1 cellular context compared by ENCODE assay signal in the genomic region with DNA sequence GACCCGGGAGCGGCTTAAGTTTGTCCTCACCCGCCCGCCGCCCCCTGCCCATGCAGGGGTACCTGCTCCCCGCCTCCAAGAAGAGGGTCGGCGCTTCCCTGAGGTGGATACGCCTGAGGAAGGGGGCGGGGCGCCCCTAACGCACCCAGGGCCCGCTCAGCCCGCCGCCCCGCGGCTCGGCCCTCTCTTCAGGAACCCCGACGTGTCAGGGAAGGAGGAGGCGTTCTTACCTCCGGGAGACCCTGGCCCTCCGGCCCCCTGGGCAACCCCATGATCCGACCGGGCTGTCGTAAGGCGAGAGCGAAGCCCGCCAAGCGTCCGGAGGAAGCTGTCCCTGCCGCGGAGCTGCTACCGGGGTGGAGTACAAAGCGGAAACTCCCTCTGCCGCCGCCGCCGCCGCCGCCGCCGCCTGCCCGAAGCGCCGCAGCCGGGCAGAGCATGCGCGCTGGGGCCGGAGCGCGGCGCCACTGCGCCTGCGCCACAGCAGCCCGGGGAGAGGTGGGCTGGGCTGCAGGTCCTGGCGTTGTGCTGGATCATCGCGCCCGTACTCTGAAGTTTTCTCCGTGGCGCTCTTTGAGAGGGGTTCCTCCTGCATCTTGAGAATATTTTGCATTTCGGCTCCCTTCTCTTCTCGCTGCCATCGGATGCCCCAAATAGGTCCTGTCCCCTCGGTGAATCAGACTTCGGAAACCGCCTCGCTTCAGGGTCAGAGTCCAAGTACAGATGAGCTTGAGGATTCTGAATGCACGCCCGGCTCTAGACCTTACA.
A peak's percentile ranks its signal among the peaks of the same experiment; 100 is the strongest.
TF ChIP-seq lines count a peak whose summit lies in the region.

A gene with protein sequence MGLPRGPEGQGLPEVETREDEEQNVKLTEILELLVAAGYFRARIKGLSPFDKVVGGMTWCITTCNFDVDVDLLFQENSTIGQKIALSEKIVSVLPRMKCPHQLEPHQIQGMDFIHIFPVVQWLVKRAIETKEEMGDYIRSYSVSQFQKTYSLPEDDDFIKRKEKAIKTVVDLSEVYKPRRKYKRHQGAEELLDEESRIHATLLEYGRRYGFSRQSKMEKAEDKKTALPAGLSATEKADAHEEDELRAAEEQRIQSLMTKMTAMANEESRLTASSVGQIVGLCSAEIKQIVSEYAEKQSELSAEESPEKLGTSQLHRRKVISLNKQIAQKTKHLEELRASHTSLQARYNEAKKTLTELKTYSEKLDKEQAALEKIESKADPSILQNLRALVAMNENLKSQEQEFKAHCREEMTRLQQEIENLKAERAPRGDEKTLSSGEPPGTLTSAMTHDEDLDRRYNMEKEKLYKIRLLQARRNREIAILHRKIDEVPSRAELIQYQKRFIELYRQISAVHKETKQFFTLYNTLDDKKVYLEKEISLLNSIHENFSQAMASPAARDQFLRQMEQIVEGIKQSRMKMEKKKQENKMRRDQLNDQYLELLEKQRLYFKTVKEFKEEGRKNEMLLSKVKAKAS (minus strand): TSS at position 347 of the 768 bp plus-strand sequence. CDS start 75 bp downstream, at position 272.

TF ChIP-seq in HEK293, 187 proteins besides CTCF, POLR2A, EP300 and RAD21 (continued from another document and continues in another):
- TF ChIP-seq, protein P1, sequence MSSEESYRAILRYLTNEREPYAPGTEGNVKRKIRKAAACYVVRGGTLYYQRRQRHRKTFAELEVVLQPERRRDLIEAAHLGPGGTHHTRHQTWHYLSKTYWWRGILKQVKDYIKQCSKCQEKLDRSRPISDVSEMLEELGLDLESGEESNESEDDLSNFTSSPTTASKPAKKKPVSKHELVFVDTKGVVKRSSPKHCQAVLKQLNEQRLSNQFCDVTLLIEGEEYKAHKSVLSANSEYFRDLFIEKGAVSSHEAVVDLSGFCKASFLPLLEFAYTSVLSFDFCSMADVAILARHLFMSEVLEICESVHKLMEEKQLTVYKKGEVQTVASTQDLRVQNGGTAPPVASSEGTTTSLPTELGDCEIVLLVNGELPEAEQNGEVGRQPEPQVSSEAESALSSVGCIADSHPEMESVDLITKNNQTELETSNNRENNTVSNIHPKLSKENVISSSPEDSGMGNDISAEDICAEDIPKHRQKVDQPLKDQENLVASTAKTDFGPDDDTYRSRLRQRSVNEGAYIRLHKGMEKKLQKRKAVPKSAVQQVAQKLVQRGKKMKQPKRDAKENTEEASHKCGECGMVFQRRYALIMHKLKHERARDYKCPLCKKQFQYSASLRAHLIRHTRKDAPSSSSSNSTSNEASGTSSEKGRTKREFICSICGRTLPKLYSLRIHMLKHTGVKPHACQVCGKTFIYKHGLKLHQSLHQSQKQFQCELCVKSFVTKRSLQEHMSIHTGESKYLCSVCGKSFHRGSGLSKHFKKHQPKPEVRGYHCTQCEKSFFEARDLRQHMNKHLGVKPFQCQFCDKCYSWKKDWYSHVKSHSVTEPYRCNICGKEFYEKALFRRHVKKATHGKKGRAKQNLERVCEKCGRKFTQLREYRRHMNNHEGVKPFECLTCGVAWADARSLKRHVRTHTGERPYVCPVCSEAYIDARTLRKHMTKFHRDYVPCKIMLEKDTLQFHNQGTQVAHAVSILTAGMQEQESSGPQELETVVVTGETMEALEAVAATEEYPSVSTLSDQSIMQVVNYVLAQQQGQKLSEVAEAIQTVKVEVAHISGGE (tag by site-specific recombination; conservative IDR thresholded peaks at IDR 0.05; ENCODE audit: low read depth) = peak; percentile 49; the same call in 1 of the 2 replicates
- TF ChIP-seq ZFP3 (tag by site-specific recombination; IDR thresholded peaks at IDR 0.05; ENCODE audit: low read depth) (no peak), ZNF664 (tag by site-specific recombination; IDR thresholded peaks at IDR 0.05) (no peak), GLI4 (tag by site-specific recombination; IDR thresholded peaks at IDR 0.05) (no peak), BCL11B (tag by site-specific recombination; IDR thresholded peaks at IDR 0.05; ENCODE audit: low read depth) (no peak), ZNF211 (tag by site-specific recombination; IDR thresholded peaks at IDR 0.05; ENCODE audit: low read depth) (no peak), KLF7 (tag by site-specific recombination; IDR thresholded peaks at IDR 0.05; ENCODE audit: borderline replicate concordance) (no peak), ZNF670 (tag by site-specific recombination; IDR thresholded peaks at IDR 0.05; ENCODE audit: low read depth) (no peak), ZNF777 (tag by site-specific recombination; IDR thresholded peaks at IDR 0.05; ENCODE audit: borderline replicate concordance) (0 out of 2 replicates have a peak, but pooled peaks have one; percentile 32), KLF8 (tag by site-specific recombination; IDR thresholded peaks at IDR 0.05) (no peak), ZNF10 (tag by site-specific recombination; IDR thresholded peaks at IDR 0.05) (no peak), ZNF24 (tag by site-specific recombination; IDR thresholded peaks at IDR 0.05) (no peak), ZNF621 (tag by site-specific recombination; IDR thresholded peaks at IDR 0.05) (no peak), ZIC2 (tag by site-specific recombination; IDR thresholded peaks at IDR 0.05) (no peak), ZNF791 (tag by site-specific recombination; IDR thresholded peaks at IDR 0.05) (no peak), KLF9 (tag by site-specific recombination; IDR thresholded peaks at IDR 0.05; ENCODE audit: low read depth) (peak; percentile 79), ZFP37 (tag by site-specific recombination; IDR thresholded peaks at IDR 0.05) (0 out of 2 replicates have a peak, but pooled peaks have one; percentile 31), ZNF830 (tag by site-specific recombination; IDR thresholded peaks at IDR 0.05; ENCODE audit: low read depth) (no peak), TCF7L2 (IDR thresholded peaks at IDR 0.05; ENCODE audit: borderline replicate concordance, low read depth, low read length) (no peak), ZFP41 (tag by site-specific recombination; IDR thresholded peaks at IDR 0.05; ENCODE audit: borderline replicate concordance) (no peak), GLI2 (tag by site-specific recombination; IDR thresholded peaks at IDR 0.05; ENCODE audit: borderline replicate concordance, low read depth) (no peak), ZNF248 (tag by site-specific recombination; IDR thresholded peaks at IDR 0.05) (no peak), SETDB1 (IDR thresholded peaks at IDR 0.05; ENCODE audit: insufficient read length, low read length) (no peak), HOXC10 (CRISPR knock-in tag; IDR thresholded peaks at IDR 0.05) (no peak), ZNF2 (tag by site-specific recombination; IDR thresholded peaks at IDR 0.05) (no peak), ZNF521 (tag by site-specific recombination; IDR thresholded peaks at IDR 0.05) (no peak), ZNF510 (tag by site-specific recombination; IDR thresholded peaks at IDR 0.05; ENCODE audit: insufficient replicate concordance) (no peak), ZBTB7A (tag by site-specific recombination; IDR thresholded peaks at IDR 0.05; ENCODE audit: low read depth) (no peak), ZNF701 (tag by site-specific recombination; IDR thresholded peaks at IDR 0.05) (no peak)
- TF ChIP-seq, protein P2, sequence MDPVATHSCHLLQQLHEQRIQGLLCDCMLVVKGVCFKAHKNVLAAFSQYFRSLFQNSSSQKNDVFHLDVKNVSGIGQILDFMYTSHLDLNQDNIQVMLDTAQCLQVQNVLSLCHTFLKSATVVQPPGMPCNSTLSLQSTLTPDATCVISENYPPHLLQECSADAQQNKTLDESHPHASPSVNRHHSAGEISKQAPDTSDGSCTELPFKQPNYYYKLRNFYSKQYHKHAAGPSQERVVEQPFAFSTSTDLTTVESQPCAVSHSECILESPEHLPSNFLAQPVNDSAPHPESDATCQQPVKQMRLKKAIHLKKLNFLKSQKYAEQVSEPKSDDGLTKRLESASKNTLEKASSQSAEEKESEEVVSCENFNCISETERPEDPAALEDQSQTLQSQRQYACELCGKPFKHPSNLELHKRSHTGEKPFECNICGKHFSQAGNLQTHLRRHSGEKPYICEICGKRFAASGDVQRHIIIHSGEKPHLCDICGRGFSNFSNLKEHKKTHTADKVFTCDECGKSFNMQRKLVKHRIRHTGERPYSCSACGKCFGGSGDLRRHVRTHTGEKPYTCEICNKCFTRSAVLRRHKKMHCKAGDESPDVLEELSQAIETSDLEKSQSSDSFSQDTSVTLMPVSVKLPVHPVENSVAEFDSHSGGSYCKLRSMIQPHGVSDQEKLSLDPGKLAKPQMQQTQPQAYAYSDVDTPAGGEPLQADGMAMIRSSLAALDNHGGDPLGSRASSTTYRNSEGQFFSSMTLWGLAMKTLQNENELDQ (tag by site-specific recombination; IDR thresholded peaks at IDR 0.05; ENCODE audit: low read depth) = no peak
- TF ChIP-seq, protein P3, sequence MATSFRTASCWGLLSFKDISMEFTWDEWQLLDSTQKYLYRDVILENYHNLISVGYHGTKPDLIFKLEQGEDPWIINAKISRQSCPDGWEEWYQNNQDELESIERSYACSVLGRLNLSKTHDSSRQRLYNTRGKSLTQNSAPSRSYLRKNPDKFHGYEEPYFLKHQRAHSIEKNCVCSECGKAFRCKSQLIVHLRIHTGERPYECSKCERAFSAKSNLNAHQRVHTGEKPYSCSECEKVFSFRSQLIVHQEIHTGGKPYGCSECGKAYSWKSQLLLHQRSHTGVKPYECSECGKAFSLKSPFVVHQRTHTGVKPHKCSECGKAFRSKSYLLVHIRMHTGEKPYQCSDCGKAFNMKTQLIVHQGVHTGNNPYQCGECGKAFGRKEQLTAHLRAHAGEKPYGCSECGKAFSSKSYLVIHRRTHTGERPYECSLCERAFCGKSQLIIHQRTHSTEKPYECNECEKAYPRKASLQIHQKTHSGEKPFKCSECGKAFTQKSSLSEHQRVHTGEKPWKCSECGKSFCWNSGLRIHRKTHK (tag by site-specific recombination; IDR thresholded peaks at IDR 0.05) = no peak
- TF ChIP-seq, protein P4, sequence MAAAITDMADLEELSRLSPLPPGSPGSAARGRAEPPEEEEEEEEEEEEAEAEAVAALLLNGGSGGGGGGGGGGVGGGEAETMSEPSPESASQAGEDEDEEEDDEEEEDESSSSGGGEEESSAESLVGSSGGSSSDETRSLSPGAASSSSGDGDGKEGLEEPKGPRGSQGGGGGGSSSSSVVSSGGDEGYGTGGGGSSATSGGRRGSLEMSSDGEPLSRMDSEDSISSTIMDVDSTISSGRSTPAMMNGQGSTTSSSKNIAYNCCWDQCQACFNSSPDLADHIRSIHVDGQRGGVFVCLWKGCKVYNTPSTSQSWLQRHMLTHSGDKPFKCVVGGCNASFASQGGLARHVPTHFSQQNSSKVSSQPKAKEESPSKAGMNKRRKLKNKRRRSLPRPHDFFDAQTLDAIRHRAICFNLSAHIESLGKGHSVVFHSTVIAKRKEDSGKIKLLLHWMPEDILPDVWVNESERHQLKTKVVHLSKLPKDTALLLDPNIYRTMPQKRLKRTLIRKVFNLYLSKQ (tag by site-specific recombination; IDR thresholded peaks at IDR 0.05; ENCODE audit: borderline replicate concordance) = no peak
- TF ChIP-seq, protein P5, sequence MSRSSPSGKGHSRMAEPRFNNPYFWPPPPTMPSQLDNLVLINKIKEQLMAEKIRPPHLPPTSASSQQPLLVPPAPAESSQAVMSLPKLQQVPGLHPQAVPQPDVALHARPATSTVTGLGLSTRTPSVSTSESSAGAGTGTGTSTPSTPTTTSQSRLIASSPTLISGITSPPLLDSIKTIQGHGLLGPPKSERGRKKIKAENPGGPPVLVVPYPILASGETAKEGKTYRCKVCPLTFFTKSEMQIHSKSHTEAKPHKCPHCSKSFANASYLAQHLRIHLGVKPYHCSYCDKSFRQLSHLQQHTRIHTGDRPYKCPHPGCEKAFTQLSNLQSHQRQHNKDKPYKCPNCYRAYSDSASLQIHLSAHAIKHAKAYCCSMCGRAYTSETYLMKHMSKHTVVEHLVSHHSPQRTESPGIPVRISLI (tag by site-specific recombination; IDR thresholded peaks at IDR 0.05) = no peak
- TF ChIP-seq, protein P6, sequence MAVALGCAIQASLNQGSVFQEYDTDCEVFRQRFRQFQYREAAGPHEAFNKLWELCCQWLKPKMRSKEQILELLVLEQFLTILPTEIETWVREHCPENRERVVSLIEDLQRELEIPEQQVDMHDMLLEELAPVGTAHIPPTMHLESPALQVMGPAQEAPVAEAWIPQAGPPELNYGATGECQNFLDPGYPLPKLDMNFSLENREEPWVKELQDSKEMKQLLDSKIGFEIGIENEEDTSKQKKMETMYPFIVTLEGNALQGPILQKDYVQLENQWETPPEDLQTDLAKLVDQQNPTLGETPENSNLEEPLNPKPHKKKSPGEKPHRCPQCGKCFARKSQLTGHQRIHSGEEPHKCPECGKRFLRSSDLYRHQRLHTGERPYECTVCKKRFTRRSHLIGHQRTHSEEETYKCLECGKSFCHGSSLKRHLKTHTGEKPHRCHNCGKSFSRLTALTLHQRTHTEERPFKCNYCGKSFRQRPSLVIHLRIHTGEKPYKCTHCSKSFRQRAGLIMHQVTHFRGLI (tag by site-specific recombination; IDR thresholded peaks at IDR 0.05) = no peak
- TF ChIP-seq, protein P7, sequence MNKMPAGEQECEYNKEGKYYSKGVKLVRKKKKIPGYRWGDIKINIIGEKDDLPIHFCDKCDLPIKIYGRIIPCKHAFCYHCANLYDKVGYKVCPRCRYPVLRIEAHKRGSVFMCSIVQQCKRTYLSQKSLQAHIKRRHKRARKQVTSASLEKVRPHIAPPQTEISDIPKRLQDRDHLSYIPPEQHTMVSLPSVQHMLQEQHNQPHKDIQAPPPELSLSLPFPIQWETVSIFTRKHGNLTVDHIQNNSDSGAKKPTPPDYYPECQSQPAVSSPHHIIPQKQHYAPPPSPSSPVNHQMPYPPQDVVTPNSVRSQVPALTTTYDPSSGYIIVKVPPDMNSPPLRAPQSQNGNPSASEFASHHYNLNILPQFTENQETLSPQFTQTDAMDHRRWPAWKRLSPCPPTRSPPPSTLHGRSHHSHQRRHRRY (tag by site-specific recombination; IDR thresholded peaks at IDR 0.05) = no peak
- TF ChIP-seq, protein P8, sequence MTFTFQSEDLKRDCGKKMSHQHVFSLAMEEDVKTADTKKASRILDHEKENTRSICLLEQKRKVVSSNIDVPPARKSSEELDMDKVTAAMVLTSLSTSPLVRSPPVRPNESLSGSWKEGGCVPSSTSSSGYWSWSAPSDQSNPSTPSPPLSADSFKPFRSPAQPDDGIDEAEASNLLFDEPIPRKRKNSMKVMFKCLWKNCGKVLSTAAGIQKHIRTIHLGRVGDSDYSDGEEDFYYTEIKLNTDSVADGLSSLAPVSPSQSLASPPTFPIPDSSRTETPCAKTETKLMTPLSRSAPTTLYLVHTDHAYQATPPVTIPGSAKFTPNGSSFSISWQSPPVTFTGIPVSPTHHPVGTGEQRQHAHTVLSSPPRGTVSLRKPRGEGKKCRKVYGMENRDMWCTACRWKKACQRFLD (tag by site-specific recombination; IDR thresholded peaks at IDR 0.05) = no peak
- TF ChIP-seq, protein P9, sequence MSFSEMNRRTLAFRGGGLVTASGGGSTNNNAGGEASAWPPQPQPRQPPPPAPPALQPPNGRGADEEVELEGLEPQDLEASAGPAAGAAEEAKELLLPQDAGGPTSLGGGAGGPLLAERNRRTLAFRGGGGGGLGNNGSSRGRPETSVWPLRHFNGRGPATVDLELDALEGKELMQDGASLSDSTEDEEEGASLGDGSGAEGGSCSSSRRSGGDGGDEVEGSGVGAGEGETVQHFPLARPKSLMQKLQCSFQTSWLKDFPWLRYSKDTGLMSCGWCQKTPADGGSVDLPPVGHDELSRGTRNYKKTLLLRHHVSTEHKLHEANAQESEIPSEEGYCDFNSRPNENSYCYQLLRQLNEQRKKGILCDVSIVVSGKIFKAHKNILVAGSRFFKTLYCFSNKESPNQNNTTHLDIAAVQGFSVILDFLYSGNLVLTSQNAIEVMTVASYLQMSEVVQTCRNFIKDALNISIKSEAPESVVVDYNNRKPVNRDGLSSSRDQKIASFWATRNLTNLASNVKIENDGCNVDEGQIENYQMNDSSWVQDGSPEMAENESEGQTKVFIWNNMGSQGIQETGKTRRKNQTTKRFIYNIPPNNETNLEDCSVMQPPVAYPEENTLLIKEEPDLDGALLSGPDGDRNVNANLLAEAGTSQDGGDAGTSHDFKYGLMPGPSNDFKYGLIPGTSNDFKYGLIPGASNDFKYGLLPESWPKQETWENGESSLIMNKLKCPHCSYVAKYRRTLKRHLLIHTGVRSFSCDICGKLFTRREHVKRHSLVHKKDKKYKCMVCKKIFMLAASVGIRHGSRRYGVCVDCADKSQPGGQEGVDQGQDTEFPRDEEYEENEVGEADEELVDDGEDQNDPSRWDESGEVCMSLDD (tag by site-specific recombination; IDR thresholded peaks at IDR 0.05) = 0 out of 2 replicates have a peak, but pooled peaks have one; percentile 9
